In the genomic region with DNA sequence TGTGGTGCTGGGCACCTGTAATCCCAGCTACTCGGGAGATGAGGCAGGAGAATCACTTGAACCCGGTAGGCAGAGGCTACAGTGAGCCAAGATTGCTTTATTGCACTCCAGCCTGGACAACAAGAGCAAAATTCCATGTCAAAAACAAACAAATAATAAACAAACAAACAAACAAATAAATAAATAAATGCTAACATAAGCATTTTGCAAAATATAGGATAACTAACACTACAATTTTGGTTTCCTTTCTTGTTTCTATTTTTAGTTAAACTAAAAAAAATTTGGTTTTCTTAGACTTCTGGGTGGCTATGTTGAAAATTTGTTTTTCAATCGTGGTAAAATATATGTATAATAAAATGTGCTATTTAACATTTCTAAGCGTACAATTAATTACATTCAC, we compare ENCODE assay signal across 25 cellular contexts.
"Had no signal": no experiment of that assay in that cellular context is flagged by ENCODE, and none has a peak within 500 bp of the region (broad histone marks: within the 10 kb centered on the region; RNA-seq: fewer than 3 reads in every experiment).

No MANE protein-coding gene starts in this region.

- H3K9me3 ChIP-seq: SJSA1 had no signal

- H3K4me2 ChIP-seq: KMS-11 had no signal

- FAIRE-seq: HTR-8/SVneo, RCC 7860 had no signal

- H3K9ac ChIP-seq: KMS-11 had no signal

- H3K36me3 ChIP-seq: SJSA1 had no signal

- H3K4me3 ChIP-seq: SJSA1, SK-N-MC had no signal

- H3K27ac ChIP-seq: HL-60, KMS-11, SJSA1, SK-N-MC had no signal

- H3K27me3 ChIP-seq: SJSA1 had no signal

- DNase-seq: Kasumi-1, MV-4-11, NCI-H1048, NCI-H1105, NCI-H1417 treated with DMSO at 0.1 percent for 48 hours, NCI-H146, NCI-H1694 treated with DMSO at 0.1 percent for 48 hours, NCI-H1930, NCI-H2081, NCI-H2171, NCI-H226, NCI-H446, NCI-H510A, NCI-H524 treated with DMSO at 0.1 percent for 48 hours, NCI-H69, NCI-H774, Right ventricle myocardium superior, RPMI8226, SIG-M5 had no signal

- H3K4me1 ChIP-seq: SJSA1 had no signal
